Comparison of ENCODE assay signal across 9 cellular contexts in the genomic region with DNA sequence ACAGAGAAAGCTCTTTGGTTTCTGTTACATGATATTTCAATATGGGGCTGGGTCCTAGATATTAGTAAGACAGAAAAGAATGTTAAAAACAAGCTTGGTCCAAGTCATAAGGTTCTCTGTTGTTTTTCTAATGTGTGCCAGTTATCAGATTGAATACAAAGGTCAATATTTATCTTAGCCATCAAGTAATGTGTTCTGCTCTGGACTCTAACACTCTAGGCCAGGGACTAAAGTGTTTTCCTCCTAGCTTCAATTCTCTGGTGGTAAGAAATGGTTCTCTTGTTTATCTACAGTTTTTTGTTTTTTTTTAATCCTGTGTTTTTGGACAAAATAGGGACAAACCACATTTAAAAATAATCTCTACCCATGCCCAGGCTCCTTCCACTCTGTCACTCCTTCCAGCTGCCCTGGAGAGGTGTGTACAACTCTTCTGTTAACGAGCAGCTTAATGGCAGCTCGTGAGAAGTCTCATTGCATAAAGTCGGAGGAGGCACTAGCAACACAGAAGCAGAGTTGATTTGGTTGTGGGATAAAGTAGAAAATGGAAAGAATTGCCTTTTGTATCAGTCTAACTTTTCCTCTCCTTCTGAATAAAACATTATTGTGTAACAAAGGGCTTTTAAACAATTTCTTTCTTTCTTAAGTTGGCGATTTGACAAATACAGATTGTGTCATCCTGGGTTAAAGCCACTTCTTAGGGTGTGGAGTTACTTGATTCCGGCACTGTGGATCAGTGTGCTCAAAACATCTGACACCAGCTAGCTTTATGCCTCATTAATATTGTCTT. TPM values are rescaled to one million over a fixed set of nuclear protein-coding genes. Genes with fewer than 3 reads are reported as not detected.
DNase-seq lines count a peak whose midpoint lies in the region; ATAC-seq and TF ChIP-seq lines count a peak whose summit lies in the region.
"Had no signal": no experiment of that assay in that cellular context is flagged by ENCODE, and none has a peak within 500 bp of the region (broad histone marks: within the 10 kb centered on the region; RNA-seq: fewer than 3 reads in every experiment).

No MANE protein-coding gene starts in this region.

- TF ChIP-seq POLR2A in erythroblast (IDR thresholded peaks at IDR 0.05; ENCODE audit: low read length): no peak

- ATAC-seq in GM21390 (IDR thresholded peaks at IDR 0.05; ENCODE audit: unreplicated experiment): no peak
- no peak for ATAC-seq in GM21737 (IDR thresholded peaks at IDR 0.05; ENCODE audit: unreplicated experiment)
- ATAC-seq: activated naive CD8-positive, alpha-beta T cell treated with anti-CD3 and anti-CD28 coated beads, Interleukin-2, amount 50 U/mL, for 24 hours had no signal

- DNase-seq in A172 (ENCODE audit: low spot score): peak; percentile 32
- peak; percentile 48 for DNase-seq in NCI-H146 (lab: John Stamatoyannopoulos, UW)
- peak; percentile 33 for DNase-seq in dermis blood vessel endothelial cell
- DNase-seq in middle frontal gyrus (ENCODE audit: extremely low spot score, low spot score): peak; percentile 43
- no peak for DNase-seq in erythroblast (lab: John Stamatoyannopoulos, UW)
- DNase-seq in HK-2 (ENCODE audit: unreplicated experiment): no peak
- DNase-seq: activated naive CD8-positive, alpha-beta T cell treated with anti-CD3 and anti-CD28 coated beads, Interleukin-2, amount 50 U/mL, for 24 hours had no signal

RNA-seq across cellular contexts. Expression of a gene that starts 8.0 kb away (rescaled TPM):
- 8.0 and 23.9 TPM in 2 replicates for total RNA-seq in A172 (2014; rRNA removed; shearing (Covaris generic))
- 42.2 and 90.0 TPM in 2 replicates for total RNA-seq in dermis blood vessel endothelial cell

Comparison
In these comparisons a context has a peak if more than half of its experiments do, and no peak if none do; other contexts are left out.
1. DNase-seq: peak in A172 (single experiment), NCI-H146 (single experiment), dermis blood vessel endothelial cell (single experiment) and middle frontal gyrus (single experiment); none in erythroblast (0 of 2) and HK-2 (single experiment).